ENCODE assay signal across 1 cellular context in the genomic region with DNA sequence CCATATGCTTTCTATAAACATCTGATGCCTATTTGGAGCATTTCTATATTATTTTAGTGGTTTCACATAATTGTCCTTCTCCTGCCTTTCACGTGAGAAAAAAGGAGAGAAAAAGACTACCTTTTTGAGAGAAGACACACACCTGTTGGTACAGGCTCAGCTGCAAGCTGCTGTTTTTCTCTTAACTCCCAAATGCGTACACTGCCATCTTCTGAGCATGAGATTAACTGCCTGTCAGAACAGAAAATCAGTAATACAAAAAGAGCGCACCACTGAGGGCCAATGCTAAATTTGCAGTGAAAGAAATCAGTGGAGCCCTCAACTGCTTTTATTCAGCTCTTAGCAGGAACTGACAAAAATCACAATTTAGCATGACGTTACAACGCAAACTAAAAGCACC.
TF ChIP-seq lines count a peak whose summit lies in the region.

No MANE protein-coding gene starts in this region.

TF ChIP-seq in K562, 482 proteins besides CTCF, POLR2A, EP300 and RAD21 (continued from another document):
- TF ChIP-seq, protein P1, sequence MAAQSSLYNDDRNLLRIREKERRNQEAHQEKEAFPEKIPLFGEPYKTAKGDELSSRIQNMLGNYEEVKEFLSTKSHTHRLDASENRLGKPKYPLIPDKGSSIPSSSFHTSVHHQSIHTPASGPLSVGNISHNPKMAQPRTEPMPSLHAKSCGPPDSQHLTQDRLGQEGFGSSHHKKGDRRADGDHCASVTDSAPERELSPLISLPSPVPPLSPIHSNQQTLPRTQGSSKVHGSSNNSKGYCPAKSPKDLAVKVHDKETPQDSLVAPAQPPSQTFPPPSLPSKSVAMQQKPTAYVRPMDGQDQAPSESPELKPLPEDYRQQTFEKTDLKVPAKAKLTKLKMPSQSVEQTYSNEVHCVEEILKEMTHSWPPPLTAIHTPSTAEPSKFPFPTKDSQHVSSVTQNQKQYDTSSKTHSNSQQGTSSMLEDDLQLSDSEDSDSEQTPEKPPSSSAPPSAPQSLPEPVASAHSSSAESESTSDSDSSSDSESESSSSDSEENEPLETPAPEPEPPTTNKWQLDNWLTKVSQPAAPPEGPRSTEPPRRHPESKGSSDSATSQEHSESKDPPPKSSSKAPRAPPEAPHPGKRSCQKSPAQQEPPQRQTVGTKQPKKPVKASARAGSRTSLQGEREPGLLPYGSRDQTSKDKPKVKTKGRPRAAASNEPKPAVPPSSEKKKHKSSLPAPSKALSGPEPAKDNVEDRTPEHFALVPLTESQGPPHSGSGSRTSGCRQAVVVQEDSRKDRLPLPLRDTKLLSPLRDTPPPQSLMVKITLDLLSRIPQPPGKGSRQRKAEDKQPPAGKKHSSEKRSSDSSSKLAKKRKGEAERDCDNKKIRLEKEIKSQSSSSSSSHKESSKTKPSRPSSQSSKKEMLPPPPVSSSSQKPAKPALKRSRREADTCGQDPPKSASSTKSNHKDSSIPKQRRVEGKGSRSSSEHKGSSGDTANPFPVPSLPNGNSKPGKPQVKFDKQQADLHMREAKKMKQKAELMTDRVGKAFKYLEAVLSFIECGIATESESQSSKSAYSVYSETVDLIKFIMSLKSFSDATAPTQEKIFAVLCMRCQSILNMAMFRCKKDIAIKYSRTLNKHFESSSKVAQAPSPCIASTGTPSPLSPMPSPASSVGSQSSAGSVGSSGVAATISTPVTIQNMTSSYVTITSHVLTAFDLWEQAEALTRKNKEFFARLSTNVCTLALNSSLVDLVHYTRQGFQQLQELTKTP (IDR thresholded peaks at IDR 0.05; ENCODE audit: low read depth in 1 of 2, partially characterized antibody in 2 of 2) = no peak
- TF ChIP-seq HCFC1 (IDR thresholded peaks at IDR 0.05; ENCODE audit: low read depth, low read length) (no peak), SREBF2 (CRISPR knock-in tag; IDR thresholded peaks at IDR 0.05) (no peak)
- TF ChIP-seq, protein P2, sequence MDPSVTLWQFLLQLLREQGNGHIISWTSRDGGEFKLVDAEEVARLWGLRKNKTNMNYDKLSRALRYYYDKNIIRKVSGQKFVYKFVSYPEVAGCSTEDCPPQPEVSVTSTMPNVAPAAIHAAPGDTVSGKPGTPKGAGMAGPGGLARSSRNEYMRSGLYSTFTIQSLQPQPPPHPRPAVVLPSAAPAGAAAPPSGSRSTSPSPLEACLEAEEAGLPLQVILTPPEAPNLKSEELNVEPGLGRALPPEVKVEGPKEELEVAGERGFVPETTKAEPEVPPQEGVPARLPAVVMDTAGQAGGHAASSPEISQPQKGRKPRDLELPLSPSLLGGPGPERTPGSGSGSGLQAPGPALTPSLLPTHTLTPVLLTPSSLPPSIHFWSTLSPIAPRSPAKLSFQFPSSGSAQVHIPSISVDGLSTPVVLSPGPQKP (CRISPR knock-in tag; IDR thresholded peaks at IDR 0.05) = no peak
